8 cellular contexts compared by ENCODE assay signal in the genomic region with DNA sequence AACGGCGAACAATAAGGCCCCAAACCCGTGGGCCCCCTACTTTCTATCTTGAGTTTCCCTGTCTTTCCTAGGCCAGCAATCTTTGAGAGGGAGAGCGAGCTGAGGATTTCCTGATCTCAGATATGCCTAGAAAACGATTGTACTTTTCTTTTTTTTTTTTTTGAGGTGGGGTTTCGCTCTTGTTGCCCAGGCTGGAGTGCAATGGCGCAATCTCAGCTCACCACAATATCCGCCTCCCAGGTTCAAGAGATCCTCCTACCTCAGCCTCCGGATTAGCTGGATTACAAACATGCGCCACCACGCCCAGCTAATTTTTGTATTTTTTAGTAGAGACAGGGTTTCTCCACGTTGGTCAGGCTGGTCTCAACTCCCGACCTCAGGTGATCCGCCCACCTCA. TPM values are rescaled to one million over a fixed set of nuclear protein-coding genes. Genes with fewer than 3 reads are reported as not detected.
DNase-seq lines count a peak whose midpoint lies in the region; ATAC-seq and TF ChIP-seq lines count a peak whose summit lies in the region.
"Not testable (repeated sequence)": the region's sequence is repeated elsewhere in the genome, so short reads cannot be mapped to it uniquely, and the experiment has no call there.

No MANE protein-coding gene starts in this region.

- H3K27ac ChIP-seq in BLaER1 treated with 17β-estradiol and CSF1 and Interleukin-3, amounts not matched to agents 10 nM and 100 nM, result peak overlapping the region in 9 of 11 experiments; percentile 17 to 90 (median 58); a peak in 16 of 22 replicates
- H3K27ac ChIP-seq in esophagus muscularis mucosa (replicated peaks in 1 of 4), result peak overlapping the region in 3 of 4 donors; percentile 28 to 57 (median 42)
- H3K27ac ChIP-seq in right atrium auricular region, result peak overlapping the region; percentile 42 to 51
- peak overlapping the region in 3 of 5 donors; percentile 29 to 71 (median 51) for H3K27ac ChIP-seq in stomach

- not testable (repeated sequence) for ATAC-seq in activated CD8-positive, alpha-beta T cell treated with anti-CD3 and anti-CD28 coated beads for 36 hours
- peak; percentile 52 for ATAC-seq in mucosa of descending colon

- WGBS in esophagus muscularis mucosa, result 74% methylated on average over 14 of the region's 14 CpGs
- WGBS in stomach, 5 donors, result 47 to 66% (median 60%) methylated on average over 13 to 14 of the region's 14 CpGs

- peaks cover 32 to 97% (median 88%) of the 10 kb centered on the region in 10 experiments for H3K4me1 ChIP-seq in BLaER1 treated with 17β-estradiol and CSF1 and Interleukin-3, amounts not matched to agents 10 nM and 100 nM
- H3K4me1 ChIP-seq in esophagus muscularis mucosa, result peaks cover 0 to 16% (median 9%) of the 10 kb centered on the region in 4 donors
- not testable (repeated sequence) for H3K4me1 ChIP-seq in right atrium auricular region
- H3K4me1 ChIP-seq in mucosa of descending colon (ENCODE audit: low read depth), result peaks cover 12% of the 10 kb centered on the region
- H3K4me1 ChIP-seq in stomach, result peaks cover 0 to 26% (median 4%) of the 10 kb centered on the region in 4 donors

- not testable (repeated sequence) for TF ChIP-seq EP300 in esophagus muscularis mucosa (IDR thresholded peaks at IDR 0.05); stomach (IDR thresholded peaks at IDR 0.05)

- H3K9me3 Mint-ChIP-seq in activated CD8-positive, alpha-beta T cell treated with anti-CD3 and anti-CD28 coated beads for 36 hours; chondrocyte (ENCODE audit: low read depth): not testable (repeated sequence)

- CTCF ChIA-PET in activated CD8-positive, alpha-beta T cell treated with anti-CD3 and anti-CD28 coated beads for 36 hours (lab: Charles Lee), result interaction anchor here (0.8 kb wide), 1 partner anchor 21 kb away, joined by 3 read pairs; no protein-coding TSS in a partner anchor

- not testable (repeated sequence) for H3K27me3 ChIP-seq in BLaER1 treated with 17β-estradiol and CSF1 and Interleukin-3, amounts not matched to agents 10 nM and 100 nM; esophagus muscularis mucosa; right atrium auricular region; stomach

- peaks cover 0 to 58% (median 0%) of the 10 kb centered on the region in 11 experiments; a peak in 6 of 22 replicates for H4K20me1 ChIP-seq in BLaER1 treated with 17β-estradiol and CSF1 and Interleukin-3, amounts not matched to agents 10 nM and 100 nM

- not testable (repeated sequence) for H3K4me3 ChIP-seq in BLaER1 treated with 17β-estradiol and CSF1 and Interleukin-3, amounts not matched to agents 10 nM and 100 nM; esophagus muscularis mucosa; right atrium auricular region; mucosa of descending colon; stomach

- H3K27ac Mint-ChIP-seq in activated CD8-positive, alpha-beta T cell treated with anti-CD3 and anti-CD28 coated beads for 36 hours, result peak overlapping the region; percentile 46
- not testable (repeated sequence) for H3K27ac Mint-ChIP-seq in chondrocyte (ENCODE audit: unreplicated experiment)

- H3K4me3 Mint-ChIP-seq in activated CD8-positive, alpha-beta T cell treated with anti-CD3 and anti-CD28 coated beads for 36 hours; chondrocyte (ENCODE audit: unreplicated experiment): not testable (repeated sequence)

- H3K4me1 Mint-ChIP-seq in activated CD8-positive, alpha-beta T cell treated with anti-CD3 and anti-CD28 coated beads for 36 hours (ENCODE audit: low read depth), result peaks cover 17% of the 10 kb centered on the region
- H3K4me1 Mint-ChIP-seq in chondrocyte (ENCODE audit: low read depth), result not testable (repeated sequence)

- DNase-seq in MV-4-11 (lab: John Stamatoyannopoulos, UW), result peak; percentile 33
- DNase-seq in activated CD8-positive, alpha-beta T cell treated with anti-CD3 and anti-CD28 coated beads for 36 hours; esophagus muscularis mucosa (ENCODE audit: extremely low spot score); right atrium auricular region (ENCODE audit: low spot score); mucosa of descending colon; stomach: not testable (repeated sequence)
- peak; percentile 2 for DNase-seq in chondrocyte (ENCODE audit: low spot score)

- peak overlapping the region in 7 of 11 experiments; percentile 11 to 69 (median 35); a peak in 12 of 22 replicates for H3K9ac ChIP-seq in BLaER1 treated with 17β-estradiol and CSF1 and Interleukin-3, amounts not matched to agents 10 nM and 100 nM

- H3K27me3 Mint-ChIP-seq in activated CD8-positive, alpha-beta T cell treated with anti-CD3 and anti-CD28 coated beads for 36 hours; chondrocyte (ENCODE audit: low read depth): not testable (repeated sequence)

- TF ChIP-seq POLR2A in esophagus muscularis mucosa (IDR thresholded peaks at IDR 0.05; ENCODE audit: low read depth); stomach (IDR thresholded peaks at IDR 0.05): not testable (repeated sequence)

- TF ChIP-seq CTCF in activated CD8-positive, alpha-beta T cell treated with anti-CD3 and anti-CD28 coated beads for 36 hours (IDR thresholded peaks at IDR 0.05); chondrocyte (IDR thresholded peaks at IDR 0.05); esophagus muscularis mucosa (IDR thresholded peaks at IDR 0.05); right atrium auricular region (IDR thresholded peaks at IDR 0.05); mucosa of descending colon (IDR thresholded peaks at IDR 0.05); stomach (IDR thresholded peaks at IDR 0.05): not testable (repeated sequence)

- H3K9me3 ChIP-seq in BLaER1 treated with 17β-estradiol and CSF1 and Interleukin-3, amounts not matched to agents 10 nM and 100 nM (replicated peaks in 1 of 11); esophagus muscularis mucosa; right atrium auricular region; mucosa of descending colon; stomach: not testable (repeated sequence)

- H3K4me2 ChIP-seq in BLaER1 treated with 17β-estradiol and CSF1 and Interleukin-3, amounts not matched to agents 10 nM and 100 nM, result peak overlapping the region; percentile 19 to 93 (median 80); a peak in 19 of 22 replicates

- intact Hi-C loops in activated CD8-positive, alpha-beta T cell treated with anti-CD3 and anti-CD28 coated beads for 36 hours (cut with micrococcal nuclease); esophagus muscularis mucosa (cut with DNase I); mucosa of descending colon (cut with DNase I, micrococcal nuclease); stomach (cut with DNase I; ENCODE audit: low total_unique reads): not testable (repeated sequence)

- H3K36me3 Mint-ChIP-seq in activated CD8-positive, alpha-beta T cell treated with anti-CD3 and anti-CD28 coated beads for 36 hours (ENCODE audit: low read depth); chondrocyte (ENCODE audit: low read depth): not testable (repeated sequence)

- peaks cover 3 to 40% (median 11%) of the 10 kb centered on the region in 11 experiments; a peak in 15 of 22 replicates for H3K36me3 ChIP-seq in BLaER1 treated with 17β-estradiol and CSF1 and Interleukin-3, amounts not matched to agents 10 nM and 100 nM
- H3K36me3 ChIP-seq in esophagus muscularis mucosa, result peaks cover 20 to 72% (median 45%) of the 10 kb centered on the region in 4 donors
- not testable (repeated sequence) for H3K36me3 ChIP-seq in right atrium auricular region; mucosa of descending colon (ENCODE audit: low read depth)
- H3K36me3 ChIP-seq in stomach, result peaks cover 8 to 70% (median 54%) of the 10 kb centered on the region in 4 donors

- POLR2A ChIA-PET in activated CD8-positive, alpha-beta T cell treated with anti-CD3 and anti-CD28 coated beads for 36 hours (lab: Charles Lee), result not testable (repeated sequence)

RNA-seq across cellular contexts. Expression of gene ARHGAP27, which starts 15.0 kb away (rescaled TPM):
- total RNA-seq in activated CD8-positive, alpha-beta T cell treated with anti-CD3 and anti-CD28 coated beads for 36 hours, result 10 to 100 TPM; 37.8 to 40.9 TPM
- 1.5 to 2.7 TPM (median 2.0 TPM) in 3 replicates for total RNA-seq in chondrocyte
- total RNA-seq in esophagus muscularis mucosa, result 10 to 100 TPM; 11.2 to 15.0 (median 12.9) TPM
- 10 to 100 TPM; 18.9 to 21.9 TPM for total RNA-seq in right atrium auricular region
- 100 to 1,000 TPM in 2 of 3 donors, 10 to 100 TPM in 1; 88.7 to 199 (median 165) TPM for total RNA-seq in mucosa of descending colon
- 100 to 1,000 TPM in 2 of 5 donors, 10 to 100 TPM in 3; 25.9 to 390 (median 65.3) TPM for total RNA-seq in stomach
- polyA plus RNA-seq in stomach, result 10 to 100 TPM in 2 of 3 donors, 1 to 10 TPM in 1; 7.7 to 45.9 (median 13.0) TPM

RNA-seq across cellular contexts. Expression of gene PLEKHM1, which starts 42.9 kb away (rescaled TPM):
- 10 to 100 TPM; 18.8 to 20.0 TPM for total RNA-seq in activated CD8-positive, alpha-beta T cell treated with anti-CD3 and anti-CD28 coated beads for 36 hours
- total RNA-seq in chondrocyte (30.8 to 37.3 TPM (median 31.3 TPM) in 3 replicates), esophagus muscularis mucosa (10 to 100 TPM; 28.5 to 38.0 (median 36.0) TPM), right atrium auricular region (10 to 100 TPM; 26.9 to 46.1 TPM), mucosa of descending colon (10 to 100 TPM; 59.1 to 71.3 (median 68.7) TPM), stomach (10 to 100 TPM; 14.7 to 63.0 (median 38.4) TPM)
- 10 to 100 TPM; 10.4 to 16.7 (median 11.2) TPM for polyA plus RNA-seq in stomach
